In genomic region chr3:45506751-45507391, GRCh38 we compare ENCODE assay signal across 29 cellular contexts.
DNase-seq lines count a peak whose midpoint lies in the region; ATAC-seq, FAIRE-seq and TF ChIP-seq lines count a peak whose summit lies in the region.
"Had no signal": no experiment of that assay in that cellular context is flagged by ENCODE, and none has a peak within 500 bp of the region (broad histone marks: within the 10 kb centered on the region; RNA-seq: fewer than 3 reads in every experiment).

No MANE protein-coding gene starts in this region.

- H3K4me2 ChIP-seq in astrocyte (ENCODE audit: low read length) = peak overlapping the region; percentile 65
- H3K4me2 ChIP-seq: PC-9, SK-N-SH had no signal

- H3K9me3 Mint-ChIP-seq in astrocyte (ENCODE audit: unreplicated experiment) = no peaks in the 10 kb centered on the region
- H3K9me3 Mint-ChIP-seq: activated CD8-positive, alpha-beta T cell treated with anti-CD3 and anti-CD28 coated beads for 36 hours; activated naive CD4-positive, alpha-beta T cell treated with anti-CD3 and anti-CD28 coated beads for 36 hours; CD14-positive monocyte had no signal

- H3K79me2 ChIP-seq in astrocyte (ENCODE audit: insufficient read depth, low read length) = no peaks in the 10 kb centered on the region

- peaks cover 33% of the 10 kb centered on the region for H3K4me1 ChIP-seq in astrocyte (ENCODE audit: insufficient read depth, low read length)
- H3K4me1 ChIP-seq in liver (ENCODE audit: control insufficient read depth in 4 of 4, insufficient read depth in 4 of 4, low read length in 3 of 4) = peaks cover 2 to 28% (median 23%) of the 10 kb centered on the region in 4 donors
- peaks cover 23% of the 10 kb centered on the region for H3K4me1 ChIP-seq in upper lobe of right lung
- H3K4me1 ChIP-seq: adrenal gland had no signal

- H3K36me3 Mint-ChIP-seq in astrocyte (ENCODE audit: low read depth, unreplicated experiment) = no peaks in the 10 kb centered on the region

- 62% methylated on average over 5 of the region's 5 CpGs for WGBS in liver

- H3K27ac ChIP-seq in astrocyte (ENCODE audit: low read depth, low read length) = peak overlapping the region; percentile 93
- H3K27ac ChIP-seq in liver (ENCODE audit: low read depth in 1 of 2, low read length in 2 of 2) = no peak overlapping the region
- H3K27ac ChIP-seq in upper lobe of right lung = no peak overlapping the region
- H3K27ac ChIP-seq: 22Rv1, adrenal gland, PC-9 had no signal

- no peaks in the 10 kb centered on the region for H3K36me3 ChIP-seq in astrocyte (ENCODE audit: insufficient read depth, low read length)
- H3K36me3 ChIP-seq in liver (ENCODE audit: control insufficient read depth in 4 of 4, insufficient read depth in 3 of 4, low read depth in 1 of 4, low read length in 3 of 4) = peaks cover 0 to 4% (median 0%) of the 10 kb centered on the region in 4 donors
- no peaks in the 10 kb centered on the region for H3K36me3 ChIP-seq in upper lobe of right lung
- H3K36me3 ChIP-seq: adrenal gland had no signal

- no peaks in the 10 kb centered on the region for H4K20me1 ChIP-seq in astrocyte (ENCODE audit: insufficient read depth, low read length)

- no peak overlapping the region for H2AFZ ChIP-seq in astrocyte (ENCODE audit: low read depth, low read length)
- H2AFZ ChIP-seq: PC-9 had no signal

- no peaks in the 10 kb centered on the region for H3K27me3 Mint-ChIP-seq in astrocyte (ENCODE audit: low read depth, unreplicated experiment)
- H3K27me3 Mint-ChIP-seq: activated CD8-positive, alpha-beta T cell treated with anti-CD3 and anti-CD28 coated beads for 36 hours; brain had no signal

- TF ChIP-seq CTCF in astrocyte (IDR thresholded peaks at IDR 0.05; ENCODE audit: insufficient read depth, low read depth, low read length) (no peak), liver (IDR thresholded peaks at IDR 0.05; ENCODE audit: low read depth, low read length, missing input control) (no peak), upper lobe of right lung (IDR thresholded peaks at IDR 0.05) (no peak)

- H3K9me3 ChIP-seq in astrocyte (ENCODE audit: insufficient read depth, low read depth, low read length) = no peaks in the 10 kb centered on the region
- H3K9me3 ChIP-seq in liver (ENCODE audit: control insufficient read depth in 4 of 4, low read length in 3 of 4) = no peaks in the 10 kb centered on the region
- H3K9me3 ChIP-seq in upper lobe of right lung = no peaks in the 10 kb centered on the region
- H3K9me3 ChIP-seq: adrenal gland, SK-N-SH, spleen had no signal

- no peak overlapping the region for H3K4me3 Mint-ChIP-seq in astrocyte (ENCODE audit: unreplicated experiment)
- H3K4me3 Mint-ChIP-seq: activated CD8-positive, alpha-beta T cell treated with anti-CD3 and anti-CD28 coated beads for 36 hours; activated naive CD4-positive, alpha-beta T cell treated with anti-CD3 and anti-CD28 coated beads for 36 hours; brain; CD14-positive monocyte had no signal

- H3K27me3 ChIP-seq in astrocyte (ENCODE audit: insufficient read depth, low read length) (no peaks in the 10 kb centered on the region), liver (ENCODE audit: control insufficient read depth in 4 of 4, insufficient read depth in 4 of 4, low read length in 3 of 4) (no peaks in the 10 kb centered on the region), upper lobe of right lung (no peaks in the 10 kb centered on the region)
- H3K27me3 ChIP-seq: adrenal gland, dorsolateral prefrontal cortex, spleen had no signal

- FAIRE-seq in astrocyte (lab: Jason Lieb, UNC) = no peak
- FAIRE-seq: frontal cortex, urothelium cell line had no signal

- H3K9ac ChIP-seq in astrocyte (ENCODE audit: low read length) (no peak overlapping the region), liver (ENCODE audit: low read depth in 1 of 2, low read length in 2 of 2) (no peak overlapping the region)

- H3K4me3 ChIP-seq in astrocyte (ENCODE audit: insufficient read depth, low read depth, low read length) (no peak overlapping the region), liver (ENCODE audit: low read depth in 1 of 3, low read length in 3 of 3) (no peak overlapping the region), upper lobe of right lung (no peak overlapping the region)
- H3K4me3 ChIP-seq: adrenal gland, dorsolateral prefrontal cortex, PC-9, spleen had no signal

- DNase-seq in DMS53 (lab: John Stamatoyannopoulos, UW) = peak; percentile 50
- DNase-seq in DMS53 treated with DMSO at 0.1 percent for 48 hours (lab: John Stamatoyannopoulos, UW; ENCODE audit: unreplicated experiment) = no peak
- peak; percentile 30 for DNase-seq in astrocyte (ENCODE audit: low read depth)
- DNase-seq in upper lobe of right lung = no peak
- DNase-seq in hypothalamus (lab: John Stamatoyannopoulos, UW) = no peak
- DNase-seq: activated CD8-positive, alpha-beta T cell treated with anti-CD3 and anti-CD28 coated beads for 36 hours; activated naive CD4-positive, alpha-beta T cell treated with anti-CD3 and anti-CD28 coated beads for 36 hours; adrenal gland; cerebellar nuclear complex; dorsolateral prefrontal cortex; kidney glomerular epithelial cell; MM.1S; NCI-H1417; NCI-H2081 treated with DMSO at 0.1 percent for 48 hours; NCI-H226; NCI-H526 treated with DMSO at 0.1 percent for 48 hours; PC-9; SK-N-SH; spleen; stimulated activated CD4-positive, alpha-beta T cell treated with anti-CD3 and anti-CD28 coated beads, Interleukin-2, amount 100 ng/mL, for 24 hours; stimulated activated naive CD8-positive, alpha-beta T cell treated with anti-CD3 and anti-CD28 coated beads, Interleukin-15, Interleukin-2, amounts not matched to agents 100 U/mL and 50 U/mL, for 24 hours had no signal

- peak; percentile 28 for ATAC-seq in upper lobe of right lung
- no peak for ATAC-seq in activated CD4-positive, CD25-positive, alpha-beta regulatory T cell treated with anti-CD3 and anti-CD28 coated beads, Interleukin-2, amount 50 U/mL, for 24 hours
- ATAC-seq in HG03175 (IDR thresholded peaks at IDR 0.05; ENCODE audit: unreplicated experiment) = no peak
- ATAC-seq: activated CD8-positive, alpha-beta T cell treated with anti-CD3 and anti-CD28 coated beads for 36 hours had no signal

- no peak overlapping the region for H3K27ac Mint-ChIP-seq in astrocyte (ENCODE audit: unreplicated experiment)
- H3K27ac Mint-ChIP-seq: activated CD8-positive, alpha-beta T cell treated with anti-CD3 and anti-CD28 coated beads for 36 hours; activated naive CD4-positive, alpha-beta T cell treated with anti-CD3 and anti-CD28 coated beads for 36 hours; CD14-positive monocyte had no signal

- intact Hi-C loops in upper lobe of right lung (cut with DNase I) = no loop called here

- TF ChIP-seq RAD21 in liver (IDR thresholded peaks at IDR 0.05) = peak in 1 of 2 donors; percentile 37

- H3K4me1 Mint-ChIP-seq in astrocyte (ENCODE audit: low read depth, unreplicated experiment) = peaks cover 23% of the 10 kb centered on the region
- H3K4me1 Mint-ChIP-seq: brain, CD14-positive monocyte had no signal

TF ChIP-seq in liver, 16 proteins besides CTCF, POLR2A, EP300 and RAD21 (continues in another document):
- TF ChIP-seq FOXA2 (IDR thresholded peaks at IDR 0.05) (no peak), SP1 (IDR thresholded peaks at IDR 0.05) (peak; percentile 11), NR2F2 (IDR thresholded peaks at IDR 0.05) (no peak), ATF3 (IDR thresholded peaks at IDR 0.05) (no peak), YY1 (IDR thresholded peaks at IDR 0.05) (no peak), HNF4G (IDR thresholded peaks at IDR 0.05) (no peak), HNF4A (conservative IDR thresholded peaks at IDR 0.05) (peak in 1 of 2 donors; percentile 52), GABPA (IDR thresholded peaks at IDR 0.05 in 1 of 2, conservative IDR thresholded peaks at IDR 0.05 in 1 of 2) (no peak), ZBTB33 (IDR thresholded peaks at IDR 0.05) (no peak), FOXA1 (IDR thresholded peaks at IDR 0.05) (no peak), TAF1 (conservative IDR thresholded peaks at IDR 0.05) (no peak), RXRA (IDR thresholded peaks at IDR 0.05) (peak in 1 of 2 donors; percentile 10)

Comparison
In these comparisons a context has a peak if more than half of its experiments do, and no peak if none do; other contexts are left out.
1. DNase-seq: peak in DMS53 (single experiment) and astrocyte (single experiment); none in DMS53 treated with DMSO at 0.1 percent for 48 hours (single experiment), upper lobe of right lung (single experiment) and hypothalamus (0 of 51).